Comparison of ENCODE assay signal across 27 cellular contexts in genomic region chr5:144941004-144941403, GRCh38.
"Had no signal": no experiment of that assay in that cellular context is flagged by ENCODE, and none has a peak within 500 bp of the region (broad histone marks: within the 10 kb centered on the region; RNA-seq: fewer than 3 reads in every experiment).

No MANE protein-coding gene starts in this region.

- FAIRE-seq: urothelium cell line had no signal

- H3K4me2 ChIP-seq: neural progenitor cell, smooth muscle cell had no signal

- H3K9ac ChIP-seq: neural progenitor cell had no signal

- ATAC-seq: naive thymus-derived CD4-positive, alpha-beta T cell; natural killer cell; right lobe of liver; stimulated activated effector memory CD8-positive, alpha-beta T cell treated with anti-CD3 and anti-CD28 coated beads, Interleukin-12 subunit alpha, Interleukin-12 subunit beta, amount 100 ng/mL, for 72 hours; stimulated activated naive B cell treated with anti-CD40 and anti-IgM and Interleukin-4, amounts not matched to agents 10 μg/mL and 1 μg/mL and 100 μg/mL, for 72 hours had no signal

- H3K9me3 ChIP-seq: ovary, prostate gland, right atrium auricular region, right lobe of liver, sigmoid colon, stomach, thoracic aorta, thyroid gland, tibial nerve, upper lobe of left lung, vagina had no signal

- H2AFZ ChIP-seq: neural progenitor cell had no signal

- H3K4me3 ChIP-seq: neural progenitor cell, ovary, prostate gland, right atrium auricular region, right lobe of liver, sigmoid colon, smooth muscle cell, spleen, stomach, thoracic aorta, thyroid gland, tibial nerve, upper lobe of left lung, vagina had no signal

- H3K27ac ChIP-seq: neural progenitor cell, ovary, prostate gland, right atrium auricular region, right lobe of liver, sigmoid colon, spleen, stomach, thoracic aorta, thyroid gland, tibial nerve, upper lobe of left lung, vagina had no signal

- H3K4me1 ChIP-seq: prostate gland, right atrium auricular region, right lobe of liver, sigmoid colon, spleen, stomach, thyroid gland, tibial nerve, upper lobe of left lung, vagina had no signal

- H3K27me3 ChIP-seq: neural progenitor cell, ovary, right atrium auricular region, right lobe of liver, sigmoid colon, spleen, stomach, thyroid gland, tibial nerve, upper lobe of left lung, vagina had no signal

- DNase-seq: naive thymus-derived CD4-positive, alpha-beta T cell; natural killer cell; occipital lobe; ovary; retina; right lobe of liver; sigmoid colon; spleen; stimulated activated CD4-positive, alpha-beta T cell treated with anti-CD3 and anti-CD28 coated beads, Interleukin-12 subunit alpha, Interleukin-12 subunit beta, amount 100 ng/mL, for 4 hours; stimulated activated CD4-positive, alpha-beta T cell treated with anti-CD3 and anti-CD28 coated beads, Interleukin-1b, Interleukin-23, amount 100 ng/mL, for 48 hours; stimulated activated CD4-positive, alpha-beta T cell treated with anti-CD3 and anti-CD28 coated beads, Interleukin-4, amount 100 ng/mL, for 1 hour; stimulated activated CD4-positive, alpha-beta T cell treated with anti-CD3 and anti-CD28 coated beads, Interleukin-4, amount 100 ng/mL, for 4 hours; stimulated activated naive B cell treated with anti-CD40 and anti-IgM and Interleukin-4, amounts not matched to agents 10 μg/mL and 1 μg/mL and 100 μg/mL, for 72 hours; stimulated activated naive CD4-positive, alpha-beta T cell treated with Interleukin-2 at 50 U/mL for 16 hours; stomach; thyroid gland; trophoblast cell; upper lobe of left lung had no signal

- H3K36me3 ChIP-seq: neural progenitor cell, ovary, prostate gland, right atrium auricular region, right lobe of liver, sigmoid colon, spleen, stomach, thoracic aorta, thyroid gland, tibial nerve, upper lobe of left lung, vagina had no signal
